Comparison of ENCODE assay signal across 20 cellular contexts in the genomic region with DNA sequence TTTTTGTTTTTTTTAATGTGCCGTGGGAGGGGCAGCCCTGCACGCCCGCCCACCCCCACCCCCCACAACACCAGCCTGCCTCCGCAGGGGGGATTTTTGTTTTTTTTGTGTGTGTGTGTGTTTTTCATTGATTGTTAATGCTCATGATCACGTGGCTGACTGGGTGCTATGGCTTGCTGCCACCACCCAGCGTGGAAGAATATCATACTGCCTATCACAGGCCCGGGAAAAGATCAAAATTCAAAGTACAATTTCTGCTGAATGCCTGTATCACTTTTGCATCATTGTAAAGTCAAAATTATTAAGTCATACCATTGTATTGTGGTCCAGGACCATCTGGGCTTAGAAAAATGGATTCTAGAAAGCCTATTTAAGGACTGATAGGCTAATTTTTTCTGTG. TPM values are rescaled to one million over a fixed set of nuclear protein-coding genes. Genes with fewer than 3 reads are reported as not detected.
A peak's percentile ranks its signal among the peaks of the same experiment; 100 is the strongest.
DNase-seq lines count a peak whose midpoint lies in the region; ATAC-seq, FAIRE-seq and TF ChIP-seq lines count a peak whose summit lies in the region.
"Had no signal": no experiment of that assay in that cellular context is flagged by ENCODE, and none has a peak within 500 bp of the region (broad histone marks: within the 10 kb centered on the region; RNA-seq: fewer than 3 reads in every experiment).

No MANE protein-coding gene starts in this region.

- H3K27me3 ChIP-seq in endodermal cell (ENCODE audit: control insufficient read depth, insufficient read depth, low read length, poor library complexity, severe bottlenecking) = no peaks in the 10 kb centered on the region
- no peaks in the 10 kb centered on the region for H3K27me3 ChIP-seq in small intestine (ENCODE audit: control insufficient read depth in 2 of 2, insufficient read depth in 2 of 2, low read length in 2 of 2)
- H3K27me3 ChIP-seq in psoas muscle (ENCODE audit: insufficient read depth in 3 of 3, low read length in 2 of 3) = no peaks in the 10 kb centered on the region
- H3K27me3 ChIP-seq: heart left ventricle, neural progenitor cell, stomach had no signal

- peak; percentile 35 for ATAC-seq in T-helper 17 cell
- no peak for ATAC-seq in GM21360 (IDR thresholded peaks at IDR 0.05; ENCODE audit: unreplicated experiment)
- ATAC-seq in GM18907 (IDR thresholded peaks at IDR 0.05; ENCODE audit: unreplicated experiment) = no peak
- ATAC-seq in psoas muscle = no peak
- ATAC-seq: PC-3 had no signal

- H3K4me3 Mint-ChIP-seq in activated naive CD4-positive, alpha-beta T cell treated with anti-CD3 and anti-CD28 coated beads for 36 hours = peak overlapping the region; percentile 48
- peak overlapping the region; percentile 57 for H3K4me3 Mint-ChIP-seq in T-helper 17 cell
- H3K4me3 Mint-ChIP-seq in endodermal cell = peak overlapping the region; percentile 22
- H3K4me3 Mint-ChIP-seq: neural progenitor cell had no signal

- no peak overlapping the region for H3K9ac ChIP-seq in endodermal cell (ENCODE audit: extremely low read depth, low read length, poor library complexity, severe bottlenecking)
- H3K9ac ChIP-seq: neural progenitor cell had no signal

- DNase-seq in activated naive CD4-positive, alpha-beta T cell treated with anti-CD3 and anti-CD28 coated beads for 36 hours = no peak
- no peak for DNase-seq in activated naive CD4-positive, alpha-beta T cell treated with anti-CD3 and anti-CD28 coated beads, Interleukin-2, amount 50 U/mL, for 16 hours
- DNase-seq in T-helper 17 cell = no peak
- peak; percentile 38 for DNase-seq in endodermal cell
- peak; percentile 68 for DNase-seq in small intestine
- no peak for DNase-seq in psoas muscle
- DNase-seq: ACHN; activated CD4-positive, CD25-positive, alpha-beta regulatory T cell; DMS79 treated with DMSO at 0.1 percent for 48 hours; heart left ventricle; mammary epithelial cell; NCI-H1417 treated with DMSO at 0.1 percent for 48 hours; NCI-H2171; PC-3; SIG-M5; stomach had no signal

- H3K4me1 ChIP-seq in endodermal cell (ENCODE audit: control insufficient read depth, insufficient read depth, low read length) (peaks cover 4% of the 10 kb centered on the region), small intestine (ENCODE audit: control insufficient read depth in 2 of 2, insufficient read depth in 1 of 2, low read depth in 1 of 2, low read length in 1 of 2) (peaks cover 2 to 7% of the 10 kb centered on the region in 2 donors), psoas muscle (peaks cover 17% of the 10 kb centered on the region)

- peak overlapping the region; percentile 99 for H3K27ac Mint-ChIP-seq in activated naive CD4-positive, alpha-beta T cell treated with anti-CD3 and anti-CD28 coated beads for 36 hours
- H3K27ac Mint-ChIP-seq in T-helper 17 cell = peak overlapping the region; percentile 95
- peak overlapping the region; percentile 87 for H3K27ac Mint-ChIP-seq in endodermal cell
- H3K27ac Mint-ChIP-seq: neural progenitor cell had no signal

- TF ChIP-seq CTCF in endodermal cell (conservative IDR thresholded peaks at IDR 0.05) (no peak), psoas muscle (IDR thresholded peaks at IDR 0.05) (no peak)

- H3K9me3 ChIP-seq in T-helper 17 cell (ENCODE audit: control insufficient read depth, low read length, poor library complexity, severe bottlenecking) (no peaks in the 10 kb centered on the region), endodermal cell (ENCODE audit: control insufficient read depth, low read length) (peaks cover 72% of the 10 kb centered on the region), small intestine (ENCODE audit: control insufficient read depth, low read depth) (no peaks in the 10 kb centered on the region), psoas muscle (no peaks in the 10 kb centered on the region)

- H3K9me3 Mint-ChIP-seq in activated naive CD4-positive, alpha-beta T cell treated with anti-CD3 and anti-CD28 coated beads for 36 hours = peaks cover 23% of the 10 kb centered on the region
- H3K9me3 Mint-ChIP-seq in endodermal cell = peaks cover 62% of the 10 kb centered on the region

- peaks cover 81% of the 10 kb centered on the region for H3K36me3 Mint-ChIP-seq in activated naive CD4-positive, alpha-beta T cell treated with anti-CD3 and anti-CD28 coated beads for 36 hours (ENCODE audit: low read depth)
- H3K36me3 Mint-ChIP-seq in T-helper 17 cell (ENCODE audit: low read depth) = peaks cover 11% of the 10 kb centered on the region
- H3K36me3 Mint-ChIP-seq in endodermal cell (ENCODE audit: low read depth) = peaks cover 89% of the 10 kb centered on the region

- H3K36me3 ChIP-seq in endodermal cell (ENCODE audit: control insufficient read depth, insufficient read depth, low read length) = peaks cover 76% of the 10 kb centered on the region
- peaks cover 12% of the 10 kb centered on the region in 2 donors for H3K36me3 ChIP-seq in small intestine (ENCODE audit: control insufficient read depth in 2 of 2, insufficient read depth in 2 of 2, low read length in 2 of 2)
- H3K36me3 ChIP-seq in psoas muscle (ENCODE audit: insufficient read depth in 1 of 2, low read depth in 1 of 2) = peaks cover 2 to 41% of the 10 kb centered on the region in 2 donors

- intact Hi-C loops in activated naive CD4-positive, alpha-beta T cell treated with anti-CD3 and anti-CD28 coated beads for 36 hours (cut with micrococcal nuclease) = loop anchor here (10.0 kb wide), 1 partner anchor 763 kb away; no protein-coding TSS in a partner anchor
- intact Hi-C loops in psoas muscle (cut with DNase I) = no loop called here

- H3K27ac ChIP-seq in endodermal cell (ENCODE audit: low read depth, low read length) (no peak overlapping the region), small intestine (ENCODE audit: low read depth in 1 of 2, low read length in 1 of 2) (no peak overlapping the region), psoas muscle (no peak overlapping the region)

- 70 to 81% methylated on average over 2 to 4 of the region's 7 CpGs for WGBS in endodermal cell (ENCODE audit: insufficient coverage in 1 of 2, insufficient read length in 1 of 2), 2 experiments
- WGBS in small intestine, 3 donors = 51 to 67% (median 58%) methylated on average over 7 of the region's 7 CpGs
- WGBS in psoas muscle, 3 donors = 83 to 86% (median 84%) methylated on average over 7 of the region's 7 CpGs

- H3K4me3 ChIP-seq in endodermal cell (ENCODE audit: low read length) (peak overlapping the region; percentile 75), small intestine (ENCODE audit: low read depth in 1 of 2, low read length in 2 of 2) (no peak overlapping the region), psoas muscle (no peak overlapping the region)
- H3K4me3 ChIP-seq: neural progenitor cell had no signal

- peaks cover 67% of the 10 kb centered on the region for H3K4me1 Mint-ChIP-seq in activated naive CD4-positive, alpha-beta T cell treated with anti-CD3 and anti-CD28 coated beads for 36 hours (ENCODE audit: low read depth)
- H3K4me1 Mint-ChIP-seq in T-helper 17 cell = peaks cover 58% of the 10 kb centered on the region
- H3K4me1 Mint-ChIP-seq in endodermal cell = peaks cover 46% of the 10 kb centered on the region

- no peak for FAIRE-seq in small intestine (lab: Jason Lieb, UNC)
- FAIRE-seq: islet of Langerhans had no signal

- CTCF ChIA-PET in activated naive CD4-positive, alpha-beta T cell treated with anti-CD3 and anti-CD28 coated beads for 36 hours (lab: Charles Lee) = no interaction called here

- H3K27me3 Mint-ChIP-seq in activated naive CD4-positive, alpha-beta T cell treated with anti-CD3 and anti-CD28 coated beads for 36 hours (ENCODE audit: low read depth) = no peaks in the 10 kb centered on the region
- H3K27me3 Mint-ChIP-seq in T-helper 17 cell (no peaks in the 10 kb centered on the region), endodermal cell (ENCODE audit: insufficient read depth) (no peaks in the 10 kb centered on the region)

RNA-seq across cellular contexts. Expression of gene RESF1, which starts 8.4 kb away (rescaled TPM):
- total RNA-seq in activated naive CD4-positive, alpha-beta T cell treated with anti-CD3 and anti-CD28 coated beads for 36 hours = 10 to 100 TPM; 65.6 to 73.5 TPM
- total RNA-seq in T-helper 17 cell = 100 to 1,000 TPM; 128 to 164 TPM
- 100 to 1,000 TPM; 152 to 201 TPM for total RNA-seq in endodermal cell
- 42.0 TPM for polyA plus RNA-seq in endodermal cell (2013, experiment 1 of 2)
- 45.3 TPM for polyA plus RNA-seq in endodermal cell (2013, experiment 2 of 2)
- 100 to 1,000 TPM in 2 of 3 donors, 10 to 100 TPM in 1; 34.6 to 134 (median 103) TPM for polyA plus RNA-seq in small intestine
- total RNA-seq in psoas muscle = 10 to 100 TPM; 11.9 to 18.4 (median 14.2) TPM
- polyA plus RNA-seq in psoas muscle = 10 to 100 TPM in 1 of 3 donors, 1 to 10 TPM in 2; 6.0 to 17.8 (median 7.1) TPM

Comparison
In these comparisons a context has a peak if more than half of its experiments do, and no peak if none do; other contexts are left out.
1. DNase-seq: peak in endodermal cell (single experiment) and small intestine (single experiment); none in activated naive CD4-positive, alpha-beta T cell treated with anti-CD3 and anti-CD28 coated beads for 36 hours (single experiment), activated naive CD4-positive, alpha-beta T cell treated with anti-CD3 and anti-CD28 coated beads, Interleukin-2, amount 50 U/mL, for 16 hours (single experiment), T-helper 17 cell (0 of 3) and psoas muscle (0 of 2).
2. Peak in every context shown above with its lines, with median percentiles within 50 percentile points of each other: H3K27ac Mint-ChIP-seq and H3K4me3 Mint-ChIP-seq.